1 cellular context compared by ENCODE assay signal in the genomic region with DNA sequence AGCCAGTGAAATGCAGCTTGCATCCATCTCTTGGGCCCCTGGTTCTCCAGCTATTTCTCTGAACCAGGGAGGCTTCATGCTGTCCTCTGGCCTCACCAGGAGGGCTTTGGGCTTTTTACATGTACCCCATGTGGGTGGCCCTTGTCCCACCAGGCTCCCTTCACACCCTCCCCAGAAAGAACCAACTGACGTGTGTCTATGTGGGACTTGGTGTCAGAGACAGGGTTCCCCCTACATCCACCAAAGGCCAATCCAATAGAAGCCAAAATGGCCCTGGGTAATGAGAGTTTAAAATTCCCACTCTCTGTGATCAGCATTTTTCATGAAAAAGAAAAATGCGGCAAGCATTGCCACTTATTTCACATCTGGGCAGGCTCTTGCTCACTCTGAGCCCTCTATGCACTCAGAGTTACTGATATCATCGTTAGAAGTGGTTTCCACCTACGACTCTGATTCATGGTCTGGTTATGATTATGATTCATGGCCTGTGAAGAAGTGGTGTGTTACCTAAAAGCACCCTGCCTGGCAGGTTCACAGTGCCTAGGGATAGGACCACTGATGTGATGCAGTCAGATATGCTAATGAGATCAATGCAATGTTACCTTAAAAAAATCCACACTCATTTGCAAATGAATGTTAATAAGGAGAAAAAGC.
TF ChIP-seq lines count a peak whose summit lies in the region.

No MANE protein-coding gene starts in this region.

TF ChIP-seq in GM12878, 131 proteins besides CTCF, POLR2A, EP300 and RAD21 (continued from another document):
- TF ChIP-seq NFXL1 (IDR thresholded peaks at IDR 0.05; ENCODE audit: borderline replicate concordance) (no peak), MEF2A (IDR thresholded peaks at IDR 0.05; ENCODE audit: insufficient read depth, low read depth, low read length) (0 out of 2 replicates have a peak, but pooled peaks have one; percentile 19), ZNF274 (IDR thresholded peaks at IDR 0.05; ENCODE audit: insufficient read depth, insufficient read length) (no peak), RUNX3 (IDR thresholded peaks at IDR 0.05; ENCODE audit: low read length) (peak; percentile 90), SRF (IDR thresholded peaks at IDR 0.05; ENCODE audit: low read depth in 2 of 2, low read length in 2 of 2) (peak in 1 of 2 experiments; percentile 39; a peak in 1 of 4 replicates), BCL11A (IDR thresholded peaks at IDR 0.05; ENCODE audit: low read depth, low read length) (peak; percentile 66; the same call in 1 of the 2 replicates), RAD51 (IDR thresholded peaks at IDR 0.05) (no peak), TCF12 (IDR thresholded peaks at IDR 0.05; ENCODE audit: low read depth, low read length) (no peak), SMC3 (IDR thresholded peaks at IDR 0.05; ENCODE audit: borderline replicate concordance, low read length) (no peak), LARP7 (IDR thresholded peaks at IDR 0.05) (no peak)
